12 cellular contexts compared by ENCODE assay signal in genomic region chr16:14509055-14509454, GRCh38.
DNase-seq lines count a peak whose midpoint lies in the region; TF ChIP-seq lines count a peak whose summit lies in the region.
"Had no signal": no experiment of that assay in that cellular context is flagged by ENCODE, and none has a peak within 500 bp of the region (broad histone marks: within the 10 kb centered on the region; RNA-seq: fewer than 3 reads in every experiment).

No MANE protein-coding gene starts in this region.

- H3K27me3 ChIP-seq in GM23248 (replicated peaks; ENCODE audit: insufficient read depth) = no peaks in the 10 kb centered on the region

- H3F3A ChIP-seq in GM23248 (ENCODE audit: insufficient read depth) = peaks cover 39% of the 10 kb centered on the region

- H3K4me3 ChIP-seq in GM23248 (0 out of 2 replicates have a peak overlapping the region, but pooled peaks have one; percentile 3), epithelial cell of esophagus (ENCODE audit: low read length) (no peak overlapping the region)
- H3K4me3 ChIP-seq: mucosa of descending colon had no signal

- in situ Hi-C loops in GM23248 (cut with MboI) = no loop called here

- no peaks in the 10 kb centered on the region for H3K9me2 ChIP-seq in GM23248 (ENCODE audit: insufficient read depth)

- TF ChIP-seq CTCF in epithelial cell of esophagus (IDR thresholded peaks at IDR 0.05; ENCODE audit: insufficient read depth, low read depth, low read length, missing control alignments) = no peak

- 0 out of 2 replicates have a peak, but pooled peaks cover 6% of the 10 kb centered on the region for H3K79me2 ChIP-seq in GM23248 (ENCODE audit: insufficient read depth)

- 63 to 66% methylated on average over 4 of the region's 4 CpGs for WGBS in GM23248 (ENCODE audit: low coverage in 1 of 2, low lambda C conversion rate in 2 of 2, missing lambda C conversion rate in 2 of 2), 2 experiments

- H3K36me3 ChIP-seq in GM23248 (ENCODE audit: low read depth) = no peaks in the 10 kb centered on the region

- H3K9ac ChIP-seq in GM23248 = peak overlapping the region; percentile 41

- H3K4me1 ChIP-seq in GM23248 (ENCODE audit: insufficient read depth) = peaks cover 50% of the 10 kb centered on the region

- no peaks in the 10 kb centered on the region for H3K9me3 ChIP-seq in GM23248 (ENCODE audit: low read depth)
- H3K9me3 ChIP-seq: mucosa of descending colon had no signal

- H3K27ac ChIP-seq in GM23248 (peak overlapping the region; percentile 77), substantia nigra (ENCODE audit: low read depth, low read length, poor library complexity, severe bottlenecking) (no peak overlapping the region)

- DNase-seq in GM23248 = peak; percentile 78
- peak; percentile 53 for DNase-seq in OCI-M1 (lab: John Stamatoyannopoulos, UW)
- DNase-seq in epithelial cell of esophagus (ENCODE audit: low read depth) = peak; percentile 91
- DNase-seq in non-pigmented ciliary epithelial cell (ENCODE audit: low read depth) = peak; percentile 70
- DNase-seq in SIG-M5 (lab: John Stamatoyannopoulos, UW) = no peak
- no peak for DNase-seq in substantia nigra (lab: John Stamatoyannopoulos, UW)
- no peak for DNase-seq in activated T-cell treated with anti-CD3 and anti-CD28 coated beads, Interleukin-2, amount 50 U/mL, for 1 hour
- no peak for DNase-seq in activated naive CD4-positive, alpha-beta T cell treated with Interleukin-2 at 50 U/mL for 16 hours
- DNase-seq: activated T-cell treated with anti-CD3 and anti-CD28 coated beads, Interleukin-2, amount 50 U/mL, for 4 hours; C1 segment of cervical spinal cord; mucosa of descending colon; NCI-H1105 treated with DMSO at 0.1 percent for 48 hours had no signal

- peak overlapping the region; percentile 81 for H3K4me2 ChIP-seq in GM23248 (ENCODE audit: unreplicated experiment)

- no peaks in the 10 kb centered on the region for H4K20me1 ChIP-seq in GM23248 (ENCODE audit: insufficient read depth)

- H2AFZ ChIP-seq in GM23248 = no peak overlapping the region

Comparison
In these comparisons a context has a peak if more than half of its experiments do, and no peak if none do; other contexts are left out.
1. DNase-seq: peak in GM23248 (single experiment), OCI-M1 (single experiment), epithelial cell of esophagus (single experiment) and non-pigmented ciliary epithelial cell (single experiment); none in SIG-M5 (single experiment), substantia nigra (0 of 49), activated T-cell treated with anti-CD3 and anti-CD28 coated beads, Interleukin-2, amount 50 U/mL, for 1 hour (single experiment) and activated naive CD4-positive, alpha-beta T cell treated with Interleukin-2 at 50 U/mL for 16 hours (single experiment).